9 cellular contexts compared by ENCODE assay signal in genomic region chr20:36542019-36542488, GRCh38. TPM values are rescaled to one million over a fixed set of nuclear protein-coding genes. Genes with fewer than 3 reads are reported as not detected.
DNase-seq lines count a peak whose midpoint lies in the region; TF ChIP-seq lines count a peak whose summit lies in the region.
"Had no signal": no experiment of that assay in that cellular context is flagged by ENCODE, and none has a peak within 500 bp of the region (broad histone marks: within the 10 kb centered on the region; RNA-seq: fewer than 3 reads in every experiment).

No MANE protein-coding gene starts in this region.

- intact Hi-C loops in PC-9 (cut with micrococcal nuclease; ENCODE audit: unreplicated experiment) (no loop called here), ovary (cut with DNase I) (loop anchor here in 3 of 4 donors (5.0 to 10.0 kb wide), 3 partner anchors 75 to 797 kb away; partner anchors contain the start of gene RBM39 (in 1 of the 3))

- no peaks in the 10 kb centered on the region for H3K4me1 ChIP-seq in PC-9 (replicated peaks; ENCODE audit: insufficient read depth)
- H3K4me1 ChIP-seq in ovary (ENCODE audit: insufficient read depth) = peaks cover 28% of the 10 kb centered on the region

- no peaks in the 10 kb centered on the region for H3F3A ChIP-seq in PC-9 (ENCODE audit: insufficient read depth, low read depth)

- H3K4me3 ChIP-seq in PC-9 (no peak overlapping the region), fibroblast of villous mesenchyme (ENCODE audit: low read depth, low read length) (peak overlapping the region; percentile 87), ovary (peak overlapping the region; percentile 90)

- no peak overlapping the region for H3K4me2 ChIP-seq in PC-9

- H2AFZ ChIP-seq in PC-9 = no peak overlapping the region

- H3K27ac ChIP-seq in PC-9 (no peak overlapping the region), ovary (peak overlapping the region; percentile 89 to 94)

- no TSS peak for BruUV-seq in PC-9 (replicated peaks; lab: Mats Ljungman, UMichigan)

- H3K36me3 ChIP-seq in PC-9 (ENCODE audit: low read depth) (no peaks in the 10 kb centered on the region), ovary (no peaks in the 10 kb centered on the region)

- H3K79me2 ChIP-seq in PC-9 (ENCODE audit: low read depth) = no peaks in the 10 kb centered on the region

- H3K9me2 ChIP-seq in PC-9 (ENCODE audit: insufficient read depth) = no peaks in the 10 kb centered on the region

- H3K27me3 ChIP-seq in PC-9 (ENCODE audit: insufficient read depth, low read depth) = no peaks in the 10 kb centered on the region
- no peaks in the 10 kb centered on the region for H3K27me3 ChIP-seq in ovary

- no peaks in the 10 kb centered on the region for H3K9me3 ChIP-seq in PC-9 (ENCODE audit: insufficient read depth, low read depth)
- no peaks in the 10 kb centered on the region for H3K9me3 ChIP-seq in ovary

- CTCF ChIA-PET in PC-9 (lab: Charles Lee) = interaction anchor here (0.5 kb wide), 1 partner anchor 266 kb away, joined by 3 read pairs; no protein-coding TSS in a partner anchor

- TF ChIP-seq CTCF in PC-9 (conservative IDR thresholded peaks at IDR 0.05) = peak; percentile 48
- TF ChIP-seq CTCF in fibroblast of villous mesenchyme (IDR thresholded peaks at IDR 0.05; ENCODE audit: insufficient read depth, low read depth, low read length) = peak; percentile 78
- TF ChIP-seq CTCF in ovary (IDR thresholded peaks at IDR 0.05) = peak; percentile 44 to 75 (median 74)

- H4K20me1 ChIP-seq in PC-9 (ENCODE audit: insufficient read depth) = no peaks in the 10 kb centered on the region

- peak; percentile 15 for TF ChIP-seq POLR2A in ovary (IDR thresholded peaks at IDR 0.05)

- TF ChIP-seq EP300 in ovary (IDR thresholded peaks at IDR 0.05) = no peak

- DNase-seq in Daoy (ENCODE audit: low read depth) (peak; percentile 59), PC-9 (peak in 1 of 2 experiments; percentile 25), fibroblast of villous mesenchyme (ENCODE audit: low read depth) (peak; percentile 64), ovary (peak; percentile 61 to 78 (median 75))
- DNase-seq in stimulated activated CD4-positive, alpha-beta T cell treated with anti-CD3 and anti-CD28 coated beads, Interleukin-2, amount 100 ng/mL, for 48 hours = no peak
- DNase-seq in central memory CD4-positive, alpha-beta T cell = no peak
- no peak for DNase-seq in NK-92 treated with Interleukin-12 subunit alpha and Interleukin-12 subunit beta, amount 100 ng/mL, for 24 hours (lab: John Stamatoyannopoulos, UW)
- no peak for DNase-seq in stimulated activated CD4-positive, alpha-beta T cell treated with anti-CD3 and anti-CD28 coated beads, Interleukin-15, amount 100 ng/mL, for 24 hours

- WGBS in ovary, 3 donors = 3 to 8% (median 5%) methylated on average over 7 of the region's 7 CpGs

- POLR2A ChIA-PET in PC-9 (lab: Charles Lee; ENCODE audit: unreplicated experiment) = no interaction called here

RNA-seq across cellular contexts. Expression of gene MYL9, which starts 0.7 kb away (rescaled TPM):
- total RNA-seq in Daoy (2014; rRNA removed; shearing (Covaris generic)) = 15.1 and 29.0 TPM in 2 replicates
- total RNA-seq in PC-9 (2021) (13.3 and 25.3 TPM in 2 replicates), fibroblast of villous mesenchyme (184 and 195 TPM in 2 replicates), ovary (1,000 to 10,000 TPM in 1 of 7 donors, 100 to 1,000 TPM in 5, 10 to 100 TPM in 1; 69.5 to 1,408 (median 681) TPM)
- 100 to 1,000 TPM; 269 to 691 TPM for polyA plus RNA-seq in ovary
- polyA plus RNA-seq: neural cell had no signal

RNA-seq across cellular contexts. Expression of gene TGIF2, which starts 31.3 kb away (rescaled TPM):
- total RNA-seq in Daoy (2014; rRNA removed; shearing (Covaris generic)) = 22.0 and 27.7 TPM in 2 replicates
- total RNA-seq in PC-9 (2021) = 15.7 and 18.3 TPM in 2 replicates
- 10.3 and 10.4 TPM in 2 replicates for total RNA-seq in fibroblast of villous mesenchyme
- 10 to 100 TPM; 19.2 to 39.2 (median 26.0) TPM for total RNA-seq in ovary
- polyA plus RNA-seq in ovary = 10 to 100 TPM; 12.6 to 21.6 TPM

Comparison
In these comparisons a context has a peak if more than half of its experiments do, and no peak if none do; other contexts are left out.
1. DNase-seq: peak in Daoy (single experiment), fibroblast of villous mesenchyme (single experiment) and ovary (5 of 5); none in stimulated activated CD4-positive, alpha-beta T cell treated with anti-CD3 and anti-CD28 coated beads, Interleukin-2, amount 100 ng/mL, for 48 hours (0 of 2), central memory CD4-positive, alpha-beta T cell (single experiment), NK-92 treated with Interleukin-12 subunit alpha and Interleukin-12 subunit beta, amount 100 ng/mL, for 24 hours (single experiment) and stimulated activated CD4-positive, alpha-beta T cell treated with anti-CD3 and anti-CD28 coated beads, Interleukin-15, amount 100 ng/mL, for 24 hours (single experiment).
2. Peak in every context shown above with its lines, with median percentiles within 50 percentile points of each other: CTCF ChIP-seq.